ENCODE assay signal across 14 cellular contexts in genomic region chr12:65937181-65937641, GRCh38.
A peak's percentile ranks its signal among the peaks of the same experiment; 100 is the strongest.
DNase-seq lines count a peak whose midpoint lies in the region; ATAC-seq, FAIRE-seq and TF ChIP-seq lines count a peak whose summit lies in the region.
"Had no signal": no experiment of that assay in that cellular context is flagged by ENCODE, and none has a peak within 500 bp of the region (broad histone marks: within the 10 kb centered on the region; RNA-seq: fewer than 3 reads in every experiment).

No MANE protein-coding gene starts in this region.

- no peak; the same call in 1 of the 2 replicates for ATAC-seq in Panc1

- H3K36me3 Mint-ChIP-seq in osteocyte (ENCODE audit: unreplicated experiment), result peaks cover 2% of the 10 kb centered on the region

- no peak overlapping the region for H3K4me3 Mint-ChIP-seq in osteocyte (ENCODE audit: unreplicated experiment)

- no TSS peak for BruUV-seq in Panc1 (replicated peaks; lab: Mats Ljungman, UMichigan)

- no peaks in the 10 kb centered on the region for H3K27me3 Mint-ChIP-seq in osteocyte (ENCODE audit: unreplicated experiment)

- peak overlapping the region; percentile 31 for H3K27ac ChIP-seq in Panc1 (ENCODE audit: low read length)
- H3K27ac ChIP-seq: right atrium auricular region had no signal

- no peaks in the 10 kb centered on the region for H3K27me3 ChIP-seq in Panc1 (ENCODE audit: control insufficient read depth, insufficient read depth, low read length)
- H3K27me3 ChIP-seq: right atrium auricular region had no signal

- H3K36me3 ChIP-seq in Panc1 (ENCODE audit: control insufficient read depth, insufficient read depth, low read length), result no peaks in the 10 kb centered on the region; the same call in 1 of the 2 replicates
- H3K36me3 ChIP-seq: right atrium auricular region had no signal

- POLR2A ChIA-PET in Panc1 (lab: Charles Lee), result no interaction called here

- no peak overlapping the region for H3K4me3 ChIP-seq in Panc1 (ENCODE audit: low read depth in 2 of 2, low read length in 2 of 2)
- H3K4me3 ChIP-seq in fibroblast of pulmonary artery (replicated peaks; ENCODE audit: low read depth, low read length), result no peak overlapping the region
- H3K4me3 ChIP-seq: right atrium auricular region had no signal

- H3K9me3 Mint-ChIP-seq in osteocyte (ENCODE audit: unreplicated experiment), result no peaks in the 10 kb centered on the region

- peak overlapping the region; percentile 21 for H3K27ac Mint-ChIP-seq in osteocyte (ENCODE audit: unreplicated experiment)

- DNase-seq in EL (peak; percentile 63), Panc1 (ENCODE audit: low read depth, low spot score) (no peak), fibroblast of pulmonary artery (ENCODE audit: low read depth) (peak; percentile 52), osteocyte (ENCODE audit: extremely low spot score, unreplicated experiment) (no peak), HTR-8/SVneo (ENCODE audit: insufficient read length, low spot score) (no peak), SHP77 (lab: John Stamatoyannopoulos, UW) (no peak)
- no peak for DNase-seq in stimulated activated naive CD4-positive, alpha-beta T cell treated with Interleukin-2 at 50 U/mL for 16 hours (lab: John Stamatoyannopoulos, UW)
- DNase-seq in activated naive CD4-positive, alpha-beta T cell treated with anti-CD3 and anti-CD28 coated beads, Interleukin-2, amount 50 U/mL, for 16 hours, result no peak
- DNase-seq: effector CD8-positive, alpha-beta T cell; hippocampal formation; NCI-H1048; NCI-H510A treated with DMSO at 0.1 percent for 48 hours; SIG-M5 had no signal

- intact Hi-C loops in Panc1 (cut with micrococcal nuclease; ENCODE audit: unreplicated experiment), result no loop called here

- FAIRE-seq in HTR-8/SVneo (lab: Jason Lieb, UNC), result no peak

- H3K9me3 ChIP-seq in Panc1 (ENCODE audit: control insufficient read depth, insufficient read depth, low read depth, low read length), result no peaks in the 10 kb centered on the region
- H3K9me3 ChIP-seq: right atrium auricular region had no signal

- in situ Hi-C loops in Panc1 (cut with HindIII; ENCODE audit: low pct_unique_long_range_greater_than_20kb, low sequenced_read_pairs), result no loop called here

- TF ChIP-seq CTCF in Panc1 (IDR thresholded peaks at IDR 0.05) (no peak), fibroblast of pulmonary artery (IDR thresholded peaks at IDR 0.05; ENCODE audit: low read length, missing control alignments) (no peak), osteocyte (IDR thresholded peaks at IDR 0.05) (no peak)

- H3K4me1 Mint-ChIP-seq in osteocyte (ENCODE audit: unreplicated experiment), result peaks cover 58% of the 10 kb centered on the region

- peaks cover 71% of the 10 kb centered on the region for H3K4me1 ChIP-seq in Panc1 (ENCODE audit: control insufficient read depth, insufficient read depth, low read length)
- H3K4me1 ChIP-seq: right atrium auricular region had no signal

- CTCF ChIA-PET in Panc1 (lab: Charles Lee), result interaction anchor here (0.6 kb wide), 1 partner anchor 24 kb away, joined by 5 read pairs; no protein-coding TSS in a partner anchor

Comparison
In these comparisons a context has a peak if more than half of its experiments do, and no peak if none do; other contexts are left out.
1. DNase-seq: peak in EL (single experiment) and fibroblast of pulmonary artery (single experiment); none in Panc1 (single experiment), osteocyte (single experiment), stimulated activated naive CD4-positive, alpha-beta T cell treated with Interleukin-2 at 50 U/mL for 16 hours (single experiment), HTR-8/SVneo (single experiment), SHP77 (0 of 2) and activated naive CD4-positive, alpha-beta T cell treated with anti-CD3 and anti-CD28 coated beads, Interleukin-2, amount 50 U/mL, for 16 hours (single experiment).